In genomic region chr1:20322081-20322824, GRCh38 we compare ENCODE assay signal across 11 cellular contexts. TPM values are rescaled to one million over a fixed set of nuclear protein-coding genes. Genes with fewer than 3 reads are reported as not detected.
A peak's percentile ranks its signal among the peaks of the same experiment; 100 is the strongest.
DNase-seq lines count a peak whose midpoint lies in the region; ATAC-seq and TF ChIP-seq lines count a peak whose summit lies in the region.
"Had no signal": no experiment of that assay in that cellular context is flagged by ENCODE, and none has a peak within 500 bp of the region (broad histone marks: within the 10 kb centered on the region; RNA-seq: fewer than 3 reads in every experiment).

No MANE protein-coding gene starts in this region.

- H3K27me3 Mint-ChIP-seq in memory B cell: peaks cover 13% of the 10 kb centered on the region

- H3K27ac ChIP-seq in foreskin keratinocyte (no peak overlapping the region), left ventricle myocardium inferior (replicated peaks) (no peak overlapping the region)
- H3K27ac ChIP-seq: cardiac muscle cell had no signal

- H3K9me3 Mint-ChIP-seq in memory B cell: no peaks in the 10 kb centered on the region

- H3K27me3 ChIP-seq in foreskin keratinocyte (peaks cover 45% of the 10 kb centered on the region), left ventricle myocardium inferior (ENCODE audit: low read depth) (peaks cover 25% of the 10 kb centered on the region)
- H3K27me3 ChIP-seq: cardiac muscle cell had no signal

- ATAC-seq in GM21515 (IDR thresholded peaks at IDR 0.05; ENCODE audit: unreplicated experiment): peak; percentile 68
- peak; percentile 84 for ATAC-seq in memory B cell (ENCODE audit: low read depth)
- no peak for ATAC-seq in foreskin keratinocyte
- ATAC-seq in GM19035 (IDR thresholded peaks at IDR 0.05; ENCODE audit: unreplicated experiment): no peak
- ATAC-seq: SK-N-SH treated with all-trans-retinoic acid at 6 μM for 48 hours had no signal

- TF ChIP-seq CTCF in GM10248 (IDR thresholded peaks at IDR 0.05; ENCODE audit: control extremely low read depth, extremely low read depth, low read depth, missing control alignments) (no peak), foreskin keratinocyte (conservative IDR thresholded peaks at IDR 0.05) (no peak), left ventricle myocardium inferior (IDR thresholded peaks at IDR 0.05; ENCODE audit: borderline replicate concordance) (no peak)

- intact Hi-C loops in left ventricle myocardium inferior (cut with micrococcal nuclease): no loop called here

- DNase-seq in GM10248 (ENCODE audit: extremely low spot score) (peak; percentile 88), OCI-M1 (lab: John Stamatoyannopoulos, UW) (peak; percentile 55), memory B cell (ENCODE audit: low spot score in 2 of 2) (no peak), NCI-H1694 treated with DMSO at 0.1 percent for 48 hours (lab: John Stamatoyannopoulos, UW) (no peak), foreskin keratinocyte (no peak), left ventricle myocardium inferior (no peak)
- DNase-seq: KBM-7 had no signal

- CTCF ChIA-PET in GM10248 (lab: Yijun Ruan, JAX): no interaction called here

- POLR2A ChIA-PET in GM10248 (lab: Yijun Ruan, JAX): no interaction called here

- peak overlapping the region; percentile 0 for H3K4me3 Mint-ChIP-seq in memory B cell

- H3K36me3 Mint-ChIP-seq in memory B cell: no peaks in the 10 kb centered on the region

- H3K27ac Mint-ChIP-seq in memory B cell: peak overlapping the region; percentile 15

- H3K4me1 ChIP-seq in foreskin keratinocyte: no peaks in the 10 kb centered on the region
- H3K4me1 ChIP-seq in left ventricle myocardium inferior: peaks cover 14% of the 10 kb centered on the region

- H3K4me1 Mint-ChIP-seq in memory B cell: peaks cover 21% of the 10 kb centered on the region

- no peak overlapping the region for H3K4me3 ChIP-seq in left ventricle myocardium inferior
- H3K4me3 ChIP-seq: cardiac muscle cell had no signal

- H3K9me3 ChIP-seq in left ventricle myocardium inferior (replicated peaks): no peaks in the 10 kb centered on the region

- no peaks in the 10 kb centered on the region for H3K36me3 ChIP-seq in left ventricle myocardium inferior
- H3K36me3 ChIP-seq: cardiac muscle cell had no signal

RNA-seq across cellular contexts. Expression of gene VWA5B1, which starts 31.6 kb away (rescaled TPM):
- total RNA-seq in foreskin keratinocyte (not detected in 2 replicates), left ventricle myocardium inferior (0.16 TPM)
- polyA plus RNA-seq in foreskin keratinocyte: not detected in 2 replicates

Comparison
In these comparisons a context has a peak if more than half of its experiments do, and no peak if none do; other contexts are left out.
1. DNase-seq: peak in GM10248 (single experiment) and OCI-M1 (single experiment); none in memory B cell (0 of 2), NCI-H1694 treated with DMSO at 0.1 percent for 48 hours (single experiment), foreskin keratinocyte (0 of 2) and left ventricle myocardium inferior (single experiment).
2. ATAC-seq: peak in GM21515 (single experiment) and memory B cell (single experiment); none in foreskin keratinocyte (single experiment) and GM19035 (single experiment).